Comparison of ENCODE assay signal across 14 cellular contexts in genomic region chr12:118346895-118347294, GRCh38. TPM values are rescaled to one million over a fixed set of nuclear protein-coding genes. Genes with fewer than 3 reads are reported as not detected.
DNase-seq lines count a peak whose midpoint lies in the region; ATAC-seq and TF ChIP-seq lines count a peak whose summit lies in the region.
"Had no signal": no experiment of that assay in that cellular context is flagged by ENCODE, and none has a peak within 500 bp of the region (broad histone marks: within the 10 kb centered on the region; RNA-seq: fewer than 3 reads in every experiment).

No MANE protein-coding gene starts in this region.

- H3K9me3 ChIP-seq in transverse colon (no peaks in the 10 kb centered on the region), mammary epithelial cell (replicated peaks; ENCODE audit: insufficient read depth, low read length) (no peaks in the 10 kb centered on the region)
- H3K9me3 ChIP-seq: lower lobe of right lung had no signal

- H3K27me3 ChIP-seq in dorsolateral prefrontal cortex (no peaks in the 10 kb centered on the region), transverse colon (no peaks in the 10 kb centered on the region), mammary epithelial cell (ENCODE audit: insufficient read depth, low read length) (no peaks in the 10 kb centered on the region)
- H3K27me3 ChIP-seq: foreskin keratinocyte had no signal

- TF ChIP-seq EP300 in transverse colon (IDR thresholded peaks at IDR 0.05; ENCODE audit: low read depth): no peak

- DNase-seq in CMK (ENCODE audit: low read depth) (peak; percentile 38), dorsolateral prefrontal cortex (no peak), transverse colon (no peak), mammary epithelial cell (no peak), ACHN (no peak), amygdala (lab: John Stamatoyannopoulos, UW) (no peak)
- DNase-seq: activated T-cell treated with anti-CD3 and anti-CD28 coated beads for 4 hours; foreskin keratinocyte; HFFc6; lower lobe of right lung; NK-92 treated with Interleukin-12 subunit alpha and Interleukin-12 subunit beta, amount 100 ng/mL, for 24 hours; T-helper 17 cell had no signal

- H3K79me2 ChIP-seq in mammary epithelial cell (ENCODE audit: insufficient read depth, low read length): peaks cover 58% of the 10 kb centered on the region

- no peak for TF ChIP-seq CTCF in dorsolateral prefrontal cortex (IDR thresholded peaks at IDR 0.05 in 54 of 56, conservative IDR thresholded peaks at IDR 0.05 in 2 of 56; ENCODE audit: low read depth in 1 of 56, partially characterized antibody in 56 of 56)
- no peak for TF ChIP-seq CTCF in transverse colon (IDR thresholded peaks at IDR 0.05)
- no peak for TF ChIP-seq CTCF in mammary epithelial cell (conservative IDR thresholded peaks at IDR 0.05 in 1 of 2, IDR thresholded peaks at IDR 0.05 in 1 of 2; ENCODE audit: extremely low read depth in 1 of 2, insufficient read depth in 1 of 2, low read depth in 1 of 2, low read length in 2 of 2)

- in situ Hi-C loops in transverse colon (cut with MboI; ENCODE audit: low pct_ligation_motif_present in 1 of 4, low pct_unique_long_range_greater_than_20kb in 1 of 4, low sequenced_read_pairs in 3 of 4): no loop called here
- in situ Hi-C loops in mammary epithelial cell (cut with MboI; ENCODE audit: low sequenced_read_pairs in 2 of 2): no loop called here
- in situ Hi-C loops in ACHN (cut with HindIII; ENCODE audit: low pct_ligation_motif_present, low pct_unique_long_range_greater_than_20kb, low sequenced_read_pairs): no loop called here

- no TSS peak for BruUV-seq in mammary epithelial cell (replicated peaks; lab: Mats Ljungman, UMichigan)

- H4K20me1 ChIP-seq in mammary epithelial cell (ENCODE audit: insufficient read depth, low read length): no peaks in the 10 kb centered on the region

- no peak for TF ChIP-seq POLR2A in transverse colon (IDR thresholded peaks at IDR 0.05)

- WGBS in transverse colon (ENCODE audit: low coverage in 1 of 2), 2 donors: 70 to 74% methylated on average over 7 of the region's 7 CpGs
- 93% methylated on average over 4 of the region's 7 CpGs for WGBS in mammary epithelial cell (ENCODE audit: low coverage, missing lambda C conversion rate)

- no peak overlapping the region for H2AFZ ChIP-seq in mammary epithelial cell (ENCODE audit: low read depth, low read length)

- dilution Hi-C loops in mammary epithelial cell (cut with HindIII; ENCODE audit: low sequenced_read_pairs): no loop called here

- H3K9ac ChIP-seq in mammary epithelial cell (ENCODE audit: insufficient read depth, low read length): no peak overlapping the region

- no peaks in the 10 kb centered on the region for H3K36me3 ChIP-seq in transverse colon
- H3K36me3 ChIP-seq in mammary epithelial cell (ENCODE audit: insufficient read depth, low read length): no peaks in the 10 kb centered on the region
- H3K36me3 ChIP-seq: lower lobe of right lung had no signal

- H3K4me1 ChIP-seq in transverse colon: peaks cover 3 to 26% (median 8%) of the 10 kb centered on the region in 4 donors
- H3K4me1 ChIP-seq in mammary epithelial cell (ENCODE audit: insufficient read depth, low read length): no peaks in the 10 kb centered on the region
- H3K4me1 ChIP-seq: foreskin keratinocyte had no signal

- CTCF ChIA-PET in mammary epithelial cell (lab: Charles Lee; ENCODE audit: low non-redundant PET): no interaction called here

- H3K27ac ChIP-seq in dorsolateral prefrontal cortex (peak overlapping the region in 31 of 59 donors; percentile 1 to 69 (median 29)), transverse colon (no peak overlapping the region), mammary epithelial cell (ENCODE audit: insufficient read depth, low read depth, low read length) (no peak overlapping the region)
- H3K27ac ChIP-seq: foreskin keratinocyte, lower lobe of right lung had no signal

- peak; percentile 64 for ATAC-seq in GM19455 (IDR thresholded peaks at IDR 0.05; ENCODE audit: unreplicated experiment)
- peak; percentile 52 for ATAC-seq in HG03139 (IDR thresholded peaks at IDR 0.05; ENCODE audit: unreplicated experiment)
- ATAC-seq: foreskin keratinocyte, T-helper 17 cell had no signal

- no peak overlapping the region for H3K4me2 ChIP-seq in mammary epithelial cell (ENCODE audit: insufficient read depth, low read depth, low read length)

- H3K4me3 ChIP-seq in dorsolateral prefrontal cortex (no peak overlapping the region), transverse colon (no peak overlapping the region), mammary epithelial cell (replicated peaks in 1 of 3; ENCODE audit: insufficient read depth in 1 of 3, low read depth in 2 of 3, low read length in 3 of 3) (no peak overlapping the region)
- H3K4me3 ChIP-seq: lower lobe of right lung had no signal

- intact Hi-C loops in dorsolateral prefrontal cortex (cut with DNase I): no loop called here
- intact Hi-C loops in transverse colon (cut with DNase I; ENCODE audit: low total_unique reads): no loop called here
- intact Hi-C loops in mammary epithelial cell (cut with micrococcal nuclease): no loop called here

RNA-seq across cellular contexts. Expression of gene TAOK3, which starts 25.8 kb away (rescaled TPM):
- 100 to 1,000 TPM in 1 of 120 experiments, 10 to 100 TPM in 119; 47.3 to 103 (median 73.3) TPM for total RNA-seq in dorsolateral prefrontal cortex
- total RNA-seq in transverse colon: 10 to 100 TPM; 40.4 to 93.2 (median 79.2) TPM
- 10 to 100 TPM; 35.5 to 53.4 TPM for total RNA-seq in mammary epithelial cell
- 35.8 TPM for polyA plus RNA-seq in mammary epithelial cell
- 122 TPM for polyA minus RNA-seq in mammary epithelial cell

RNA-seq across cellular contexts. Expression of gene SUDS3, which starts 29.5 kb away (rescaled TPM):
- total RNA-seq in dorsolateral prefrontal cortex (10 to 100 TPM; 27.0 to 62.6 (median 45.6) TPM), transverse colon (10 to 100 TPM; 27.5 to 63.4 (median 45.7) TPM), mammary epithelial cell (10 to 100 TPM; 30.3 to 48.7 TPM)
- 13.0 TPM for polyA plus RNA-seq in mammary epithelial cell
- 21.1 TPM for polyA minus RNA-seq in mammary epithelial cell

Comparison
In these comparisons a context has a peak if more than half of its experiments do, and no peak if none do; other contexts are left out.
1. H3K27ac ChIP-seq: peak in dorsolateral prefrontal cortex (31 of 59); none in transverse colon (0 of 4) and mammary epithelial cell (single experiment).